In the genomic region with DNA sequence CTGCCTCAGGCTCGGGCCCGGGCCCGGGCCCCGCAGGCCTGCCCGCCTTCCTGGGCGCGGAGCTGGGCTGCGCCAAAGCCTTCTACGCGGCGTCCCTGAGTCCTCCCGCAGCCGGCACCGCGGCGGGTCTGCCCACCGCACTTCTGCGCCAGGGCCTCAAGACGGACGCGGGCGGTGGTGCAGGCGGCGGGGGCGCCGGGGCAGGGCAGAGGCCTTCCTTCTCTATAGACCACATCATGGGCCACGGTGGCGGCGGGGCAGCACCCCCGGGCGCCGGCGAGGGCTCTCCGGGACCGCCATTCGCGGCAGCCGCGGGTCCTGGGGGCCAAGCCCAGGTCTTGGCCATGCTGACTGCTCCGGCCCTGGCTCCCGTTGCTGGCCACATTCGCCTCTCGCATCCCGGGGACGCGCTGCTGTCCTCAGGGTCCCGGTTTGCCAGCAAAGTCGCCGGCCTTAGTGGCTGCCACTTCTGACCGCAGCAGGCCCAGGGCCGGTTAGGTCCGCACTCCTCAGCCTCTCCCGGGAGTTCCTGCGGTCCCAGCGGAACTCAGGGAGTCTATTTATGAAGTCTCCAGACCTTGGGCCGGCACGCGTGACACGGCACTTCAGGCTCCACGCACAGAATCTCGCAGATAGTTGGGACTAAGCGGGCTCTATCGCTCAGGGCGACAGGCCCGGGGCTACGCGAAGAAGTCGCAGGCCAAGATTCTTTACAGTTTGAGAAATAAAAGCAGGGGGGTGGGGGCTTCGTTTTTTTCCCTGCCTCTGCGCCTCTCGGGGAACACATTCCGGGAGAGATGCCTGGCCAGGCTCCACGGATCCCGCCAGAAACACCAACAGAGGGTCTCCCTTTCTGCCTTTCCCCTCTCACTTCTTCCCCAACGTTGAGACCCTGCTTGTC, we compare ENCODE assay signal across 14 cellular contexts. TPM values are rescaled to one million over a fixed set of nuclear protein-coding genes. Genes with fewer than 3 reads are reported as not detected.
DNase-seq lines count a peak whose midpoint lies in the region; ATAC-seq and TF ChIP-seq lines count a peak whose summit lies in the region.
"Had no signal": no experiment of that assay in that cellular context is flagged by ENCODE, and none has a peak within 500 bp of the region (broad histone marks: within the 10 kb centered on the region; RNA-seq: fewer than 3 reads in every experiment).

No MANE protein-coding gene starts in this region.

- no peak overlapping the region for H3K9ac ChIP-seq in iPS-15b (ENCODE audit: low read depth, low read length)
- no peak overlapping the region for H3K9ac ChIP-seq in PC-3 (ENCODE audit: low read length)

- CTCF ChIA-PET in PC-3 (lab: Charles Lee) = no interaction called here

- no peaks in the 10 kb centered on the region for H4K20me1 ChIP-seq in PC-3 (ENCODE audit: low read length)

- no peak for ATAC-seq in stimulated activated memory B cell treated with anti-CD40 and anti-IgM and Interleukin-4, amounts not matched to agents 10 μg/mL and 1 μg/mL and 100 μg/mL, for 72 hours
- no peak for ATAC-seq in PC-3
- ATAC-seq: upper lobe of right lung, WTC11 had no signal

- no peak for DNase-seq in T-helper 2 cell treated with Interferon-gamma antibody and Interleukin-4, amounts not matched to agents 5 μg/mL and 100 μg/mL, for 36 hours (ENCODE audit: low spot score)
- DNase-seq in T-helper 2 cell = no peak
- DNase-seq in activated T-cell treated with anti-CD3 and anti-CD28 coated beads, Interleukin-2, amount 50 U/mL, for 24 hours = no peak
- DNase-seq in NCI-H2171 (lab: John Stamatoyannopoulos, UW) = no peak
- no peak for DNase-seq in PC-3
- DNase-seq in foreskin fibroblast = no peak
- DNase-seq: HCEC 1CT, NCI-H1092, SJCRH30 had no signal

- no peaks in the 10 kb centered on the region for H3K9me2 ChIP-seq in PC-3 (replicated peaks; ENCODE audit: low read length)

- intact Hi-C loops in PC-3 (cut with micrococcal nuclease) = loop anchor here (5.0 to 10.0 kb wide), 2 partner anchors 125 to 488 kb away; no protein-coding TSS in a partner anchor

- TF ChIP-seq CTCF in PC-3 (conservative IDR thresholded peaks at IDR 0.05; ENCODE audit: low read depth, low read length) (no peak), foreskin fibroblast (IDR thresholded peaks at IDR 0.05; ENCODE audit: low read depth, low read length) (no peak)

- H2AFZ ChIP-seq in PC-3 (ENCODE audit: low read length) = no peak overlapping the region

- peaks cover 19% of the 10 kb centered on the region for H3K4me1 Mint-ChIP-seq in T-helper 2 cell treated with Interferon-gamma antibody and Interleukin-4, amounts not matched to agents 5 μg/mL and 100 μg/mL, for 36 hours (ENCODE audit: low read depth)
- peaks cover 23% of the 10 kb centered on the region for H3K4me1 Mint-ChIP-seq in activated T-cell treated with anti-CD3 and anti-CD28 coated beads, Interleukin-2, amount 50 U/mL, for 24 hours (ENCODE audit: low read depth)
- H3K4me1 Mint-ChIP-seq in stimulated activated memory B cell treated with anti-CD40 and anti-IgM and Interleukin-4, amounts not matched to agents 10 μg/mL and 1 μg/mL and 100 μg/mL, for 72 hours = peaks cover 14% of the 10 kb centered on the region

- H3K27ac ChIP-seq in PC-3 (ENCODE audit: low read length) = no peak overlapping the region
- H3K27ac ChIP-seq: SJCRH30, upper lobe of right lung had no signal

- H3K27me3 ChIP-seq in iPS-15b (ENCODE audit: control insufficient read depth, insufficient read depth, low read length) (peaks cover 90% of the 10 kb centered on the region), PC-3 (ENCODE audit: low read length) (no peaks in the 10 kb centered on the region)
- H3K27me3 ChIP-seq: SJCRH30 had no signal

- H3K36me3 Mint-ChIP-seq in T-helper 2 cell treated with Interferon-gamma antibody and Interleukin-4, amounts not matched to agents 5 μg/mL and 100 μg/mL, for 36 hours (ENCODE audit: low read depth) = peaks cover 11% of the 10 kb centered on the region
- H3K36me3 Mint-ChIP-seq in activated T-cell treated with anti-CD3 and anti-CD28 coated beads, Interleukin-2, amount 50 U/mL, for 24 hours (ENCODE audit: low read depth) = peaks cover 7% of the 10 kb centered on the region
- H3K36me3 Mint-ChIP-seq in stimulated activated memory B cell treated with anti-CD40 and anti-IgM and Interleukin-4, amounts not matched to agents 10 μg/mL and 1 μg/mL and 100 μg/mL, for 72 hours = no peaks in the 10 kb centered on the region

- H3K4me2 ChIP-seq in PC-3 (ENCODE audit: low read length) = no peak overlapping the region

- peak overlapping the region; percentile 55 for H3K4me3 Mint-ChIP-seq in T-helper 2 cell treated with Interferon-gamma antibody and Interleukin-4, amounts not matched to agents 5 μg/mL and 100 μg/mL, for 36 hours
- peak overlapping the region; percentile 33 for H3K4me3 Mint-ChIP-seq in activated T-cell treated with anti-CD3 and anti-CD28 coated beads, Interleukin-2, amount 50 U/mL, for 24 hours
- H3K4me3 Mint-ChIP-seq in stimulated activated memory B cell treated with anti-CD40 and anti-IgM and Interleukin-4, amounts not matched to agents 10 μg/mL and 1 μg/mL and 100 μg/mL, for 72 hours = peak overlapping the region; percentile 24

- H3K4me1 ChIP-seq in iPS-15b (ENCODE audit: control insufficient read depth, insufficient read depth, low read length) (peaks cover 7% of the 10 kb centered on the region), PC-3 (ENCODE audit: insufficient read depth, low read length) (peaks cover 11% of the 10 kb centered on the region; the same call in 1 of the 2 replicates)
- H3K4me1 ChIP-seq: SJCRH30 had no signal

- H3F3A ChIP-seq in PC-3 (ENCODE audit: low read length, unreplicated experiment) = no peaks in the 10 kb centered on the region

- no peak overlapping the region for H3K27ac Mint-ChIP-seq in T-helper 2 cell treated with Interferon-gamma antibody and Interleukin-4, amounts not matched to agents 5 μg/mL and 100 μg/mL, for 36 hours
- peak overlapping the region; percentile 33 for H3K27ac Mint-ChIP-seq in activated T-cell treated with anti-CD3 and anti-CD28 coated beads, Interleukin-2, amount 50 U/mL, for 24 hours
- no peak overlapping the region for H3K27ac Mint-ChIP-seq in stimulated activated memory B cell treated with anti-CD40 and anti-IgM and Interleukin-4, amounts not matched to agents 10 μg/mL and 1 μg/mL and 100 μg/mL, for 72 hours
- H3K27ac Mint-ChIP-seq: WTC11 had no signal

- H3K79me2 ChIP-seq in PC-3 (ENCODE audit: low read length) = no peaks in the 10 kb centered on the region

- no TSS peak for BruUV-seq in PC-3 (replicated peaks; lab: Mats Ljungman, UMichigan)

- H3K9me3 Mint-ChIP-seq in T-helper 2 cell treated with Interferon-gamma antibody and Interleukin-4, amounts not matched to agents 5 μg/mL and 100 μg/mL, for 36 hours = no peaks in the 10 kb centered on the region
- H3K9me3 Mint-ChIP-seq in activated T-cell treated with anti-CD3 and anti-CD28 coated beads, Interleukin-2, amount 50 U/mL, for 24 hours = no peaks in the 10 kb centered on the region
- H3K9me3 Mint-ChIP-seq in stimulated activated memory B cell treated with anti-CD40 and anti-IgM and Interleukin-4, amounts not matched to agents 10 μg/mL and 1 μg/mL and 100 μg/mL, for 72 hours = no peaks in the 10 kb centered on the region
- H3K9me3 Mint-ChIP-seq: WTC11 had no signal

- POLR2A ChIA-PET in PC-3 (lab: Charles Lee; ENCODE audit: unreplicated experiment) = no interaction called here

- H3K27me3 Mint-ChIP-seq in T-helper 2 cell treated with Interferon-gamma antibody and Interleukin-4, amounts not matched to agents 5 μg/mL and 100 μg/mL, for 36 hours (ENCODE audit: low read depth) = peaks cover 21% of the 10 kb centered on the region
- H3K27me3 Mint-ChIP-seq in activated T-cell treated with anti-CD3 and anti-CD28 coated beads, Interleukin-2, amount 50 U/mL, for 24 hours = peaks cover 23% of the 10 kb centered on the region
- H3K27me3 Mint-ChIP-seq in stimulated activated memory B cell treated with anti-CD40 and anti-IgM and Interleukin-4, amounts not matched to agents 10 μg/mL and 1 μg/mL and 100 μg/mL, for 72 hours = peaks cover 9% of the 10 kb centered on the region

- H3K9me3 ChIP-seq in iPS-15b (ENCODE audit: control insufficient read depth, insufficient read depth, low read length) (no peaks in the 10 kb centered on the region), PC-3 (ENCODE audit: low read length) (no peaks in the 10 kb centered on the region)
- H3K9me3 ChIP-seq: SJCRH30, upper lobe of right lung had no signal

- peak overlapping the region; percentile 22 for H3K4me3 ChIP-seq in iPS-15b (ENCODE audit: low read depth, low read length)
- no peak overlapping the region for H3K4me3 ChIP-seq in PC-3 (ENCODE audit: low read length)
- H3K4me3 ChIP-seq in foreskin fibroblast (ENCODE audit: low read depth in 1 of 2, low read length in 2 of 2) = no peak overlapping the region

- H3K36me3 ChIP-seq in iPS-15b (ENCODE audit: control insufficient read depth, insufficient read depth, low read length) (no peaks in the 10 kb centered on the region), PC-3 (ENCODE audit: low read depth, low read length) (no peaks in the 10 kb centered on the region)
- H3K36me3 ChIP-seq: SJCRH30, upper lobe of right lung had no signal

RNA-seq across cellular contexts. Expression of gene FOXD2, which starts 1.6 kb away (rescaled TPM):
- total RNA-seq in PC-3 (2014; rRNA removed) = 0.80 and 0.86 TPM in 2 replicates

RNA-seq across cellular contexts. Expression of gene FOXE3, which starts 23.3 kb away (rescaled TPM):
- not detected in 2 replicates for total RNA-seq in PC-3 (2014; rRNA removed)
- total RNA-seq: mucosa of gallbladder, SJCRH30, upper lobe of right lung, WTC11 had no signal
